8 cellular contexts compared by ENCODE assay signal in the genomic region with DNA sequence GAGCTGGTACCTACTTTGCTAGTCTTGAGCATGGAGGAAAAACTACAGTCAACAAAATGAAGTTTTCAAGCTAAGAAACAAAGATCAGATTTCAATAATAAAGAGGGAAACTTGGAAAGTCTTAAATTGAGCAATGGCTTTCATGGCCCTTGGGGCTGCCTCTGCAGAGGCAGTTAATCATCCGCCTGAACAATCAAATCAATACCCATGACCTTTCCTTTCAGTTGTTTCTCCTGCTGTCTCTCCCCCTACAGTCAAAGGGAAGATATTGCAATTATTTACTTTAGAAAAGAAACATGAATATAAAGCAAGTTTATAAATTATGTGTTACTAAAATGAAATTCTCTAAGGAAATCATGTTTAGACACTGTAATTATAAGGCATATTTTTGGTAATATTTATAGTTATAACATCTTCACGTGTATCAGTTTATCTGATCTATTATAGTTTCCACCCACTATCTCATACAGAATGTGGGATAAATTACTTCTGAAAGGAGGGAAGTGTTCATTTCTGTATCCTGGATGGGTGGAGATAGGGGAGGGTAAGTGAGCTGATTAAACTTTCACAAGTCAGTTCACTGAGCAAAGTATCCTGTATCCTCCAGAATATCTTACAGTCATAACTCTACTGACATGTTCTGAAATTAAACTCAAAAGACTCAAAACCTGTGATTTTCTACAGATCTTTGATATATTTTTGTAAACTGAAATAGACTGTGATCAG.
A peak's percentile ranks its signal among the peaks of the same experiment; 100 is the strongest.
DNase-seq lines count a peak whose midpoint lies in the region; ATAC-seq and TF ChIP-seq lines count a peak whose summit lies in the region.

No MANE protein-coding gene starts in this region.

- DNase-seq in AG10803 (ENCODE audit: low read depth) = peak; percentile 29
- peak; percentile 3 for DNase-seq in PC-3
- DNase-seq in foreskin keratinocyte = no peak
- DNase-seq in NCI-H2196 (lab: John Stamatoyannopoulos, UW; ENCODE audit: unreplicated experiment) = no peak
- DNase-seq in MG63 = no peak

- no peak for ATAC-seq in PC-3
- ATAC-seq in foreskin keratinocyte = no peak
- ATAC-seq in HG02981 (IDR thresholded peaks at IDR 0.05; ENCODE audit: unreplicated experiment) = no peak
- ATAC-seq in HG03135 (IDR thresholded peaks at IDR 0.05; ENCODE audit: unreplicated experiment) = no peak

- TF ChIP-seq CTCF in AG10803 (conservative IDR thresholded peaks at IDR 0.05; ENCODE audit: low read length) (peak; percentile 52), GM12875 (IDR thresholded peaks at IDR 0.05; ENCODE audit: borderline replicate concordance, insufficient read depth, low read depth, low read length) (peak; percentile 8; the same call in 1 of the 2 replicates), PC-3 (conservative IDR thresholded peaks at IDR 0.05; ENCODE audit: low read depth, low read length) (peak; percentile 51; the same call in 1 of the 2 replicates), foreskin keratinocyte (conservative IDR thresholded peaks at IDR 0.05) (peak; percentile 57)

- no peaks in the 10 kb centered on the region for H3K79me2 ChIP-seq in PC-3 (ENCODE audit: low read length)

- H3K27me3 ChIP-seq in PC-3 (ENCODE audit: low read length) (no peaks in the 10 kb centered on the region), foreskin keratinocyte (no peaks in the 10 kb centered on the region), MG63 (no peaks in the 10 kb centered on the region)

- H3F3A ChIP-seq in PC-3 (ENCODE audit: low read length, unreplicated experiment) = no peaks in the 10 kb centered on the region

- H3K4me3 ChIP-seq in AG10803 (ENCODE audit: low read length) = no peak overlapping the region
- H3K4me3 ChIP-seq in GM12875 (ENCODE audit: low read depth, low read length) = no peak overlapping the region
- no peak overlapping the region for H3K4me3 ChIP-seq in PC-3 (ENCODE audit: low read length)
- H3K4me3 ChIP-seq in MG63 = no peak overlapping the region

- intact Hi-C loops in PC-3 (cut with micrococcal nuclease) = no loop called here

- H3K4me1 ChIP-seq in PC-3 (ENCODE audit: insufficient read depth, low read length) = no peaks in the 10 kb centered on the region
- H3K4me1 ChIP-seq in foreskin keratinocyte = no peaks in the 10 kb centered on the region

- no peaks in the 10 kb centered on the region for H3K9me3 ChIP-seq in PC-3 (ENCODE audit: low read length)
- no peaks in the 10 kb centered on the region for H3K9me3 ChIP-seq in MG63

- H3K27ac ChIP-seq in PC-3 (ENCODE audit: low read length) (no peak overlapping the region), foreskin keratinocyte (no peak overlapping the region)

- no peak overlapping the region for H2AFZ ChIP-seq in PC-3 (ENCODE audit: low read length)

- POLR2A ChIA-PET in PC-3 (lab: Charles Lee; ENCODE audit: unreplicated experiment) = no interaction called here

- no peaks in the 10 kb centered on the region for H4K20me1 ChIP-seq in PC-3 (ENCODE audit: low read length)

- CTCF ChIA-PET in PC-3 (lab: Charles Lee) = no interaction called here

- H3K4me2 ChIP-seq in PC-3 (ENCODE audit: low read length) = no peak overlapping the region

- no TSS peak for BruUV-seq in PC-3 (replicated peaks; lab: Mats Ljungman, UMichigan)

- H3K9me2 ChIP-seq in PC-3 (replicated peaks; ENCODE audit: low read length) = no peaks in the 10 kb centered on the region

- H3K9ac ChIP-seq in PC-3 (ENCODE audit: low read length) = no peak overlapping the region

- H3K36me3 ChIP-seq in PC-3 (ENCODE audit: low read depth, low read length) (no peaks in the 10 kb centered on the region), MG63 (no peaks in the 10 kb centered on the region)

Comparison
In these comparisons a context has a peak if more than half of its experiments do, and no peak if none do; other contexts are left out.
1. DNase-seq: peak in AG10803 (single experiment) and PC-3 (single experiment); none in foreskin keratinocyte (0 of 2), NCI-H2196 (single experiment) and MG63 (single experiment).
2. Peak in every context shown above with its lines, with median percentiles within 50 percentile points of each other: CTCF ChIP-seq.